In genomic region chr11:12281571-12282478, GRCh38 we compare ENCODE assay signal across 8 cellular contexts.
DNase-seq lines count a peak whose midpoint lies in the region; ATAC-seq, FAIRE-seq and TF ChIP-seq lines count a peak whose summit lies in the region.

No MANE protein-coding gene starts in this region.

- H3K4me3 Mint-ChIP-seq in astrocyte (ENCODE audit: unreplicated experiment): no peak overlapping the region

- H3K4me1 Mint-ChIP-seq in astrocyte (ENCODE audit: low read depth, unreplicated experiment): peaks cover 62% of the 10 kb centered on the region

- FAIRE-seq in A204.1 (lab: Jason Lieb, UNC): peak; percentile 86
- peak; percentile 95 for FAIRE-seq in GM12892 (lab: Jason Lieb, UNC)
- FAIRE-seq in astrocyte (lab: Jason Lieb, UNC): peak; percentile 76

- H3K36me3 ChIP-seq in astrocyte (ENCODE audit: insufficient read depth, low read length): no peaks in the 10 kb centered on the region
- no peaks in the 10 kb centered on the region for H3K36me3 ChIP-seq in gastrocnemius medialis

- H3K4me1 ChIP-seq in astrocyte (ENCODE audit: insufficient read depth, low read length): peaks cover 67% of the 10 kb centered on the region
- H3K4me1 ChIP-seq in gastrocnemius medialis: peaks cover 3 to 4% of the 10 kb centered on the region in 2 donors

- no peaks in the 10 kb centered on the region for H3K9me3 Mint-ChIP-seq in astrocyte (ENCODE audit: unreplicated experiment)

- H3K79me2 ChIP-seq in astrocyte (ENCODE audit: insufficient read depth, low read length): peaks cover 23% of the 10 kb centered on the region

- no peak overlapping the region for H2AFZ ChIP-seq in astrocyte (ENCODE audit: low read depth, low read length)

- H4K20me1 ChIP-seq in astrocyte (ENCODE audit: insufficient read depth, low read length): no peaks in the 10 kb centered on the region

- peak overlapping the region; percentile 76 for H3K4me2 ChIP-seq in astrocyte (ENCODE audit: low read length)

- H3K27me3 Mint-ChIP-seq in astrocyte (ENCODE audit: low read depth, unreplicated experiment): no peaks in the 10 kb centered on the region

- ATAC-seq in gastrocnemius medialis (peak; percentile 73 to 88), GM18519 (IDR thresholded peaks at IDR 0.05; ENCODE audit: low FRiP score, unreplicated experiment) (no peak)

- intact Hi-C loops in gastrocnemius medialis (cut with DNase I; ENCODE audit: low total_unique reads): loop anchor here (1.0 to 10.0 kb wide), 4 partner anchors 45 to 483 kb away; no protein-coding TSS in a partner anchor

- H3K27me3 ChIP-seq in astrocyte (ENCODE audit: insufficient read depth, low read length) (no peaks in the 10 kb centered on the region), gastrocnemius medialis (no peaks in the 10 kb centered on the region)

- H3K4me3 ChIP-seq in astrocyte (ENCODE audit: insufficient read depth, low read depth, low read length) (peak overlapping the region; percentile 9), gastrocnemius medialis (no peak overlapping the region)

- H3K27ac ChIP-seq in astrocyte (ENCODE audit: low read depth, low read length) (peak overlapping the region; percentile 99), gastrocnemius medialis (no peak overlapping the region)

- in situ Hi-C loops in gastrocnemius medialis (cut with MboI; ENCODE audit: low sequenced_read_pairs in 4 of 4): loop anchor here (5.0 to 25.0 kb wide), 5 partner anchors 235 to 495 kb away; no protein-coding TSS in a partner anchor

- H3K36me3 Mint-ChIP-seq in astrocyte (ENCODE audit: low read depth, unreplicated experiment): peaks cover 2% of the 10 kb centered on the region

- peak overlapping the region; percentile 92 for H3K27ac Mint-ChIP-seq in astrocyte (ENCODE audit: unreplicated experiment)

- H3K9me3 ChIP-seq in astrocyte (ENCODE audit: insufficient read depth, low read depth, low read length): no peaks in the 10 kb centered on the region
- no peaks in the 10 kb centered on the region for H3K9me3 ChIP-seq in gastrocnemius medialis

- TF ChIP-seq POLR2A in GM12892 (IDR thresholded peaks at IDR 0.05; ENCODE audit: low read depth, low read length): no peak
- no peak for TF ChIP-seq POLR2A in gastrocnemius medialis (IDR thresholded peaks at IDR 0.05)

- DNase-seq in GM12892 (ENCODE audit: insufficient read length) (peak; percentile 74), NCI-H1048 (lab: John Stamatoyannopoulos, UW) (peak; percentile 60), T-helper 9 cell (peak; percentile 75), astrocyte (ENCODE audit: low read depth) (peak; percentile 63), hepatic stellate cell (ENCODE audit: low spot score) (peak; percentile 89), gastrocnemius medialis (peak; percentile 61 to 74)

- TF ChIP-seq CTCF in astrocyte (IDR thresholded peaks at IDR 0.05; ENCODE audit: insufficient read depth, low read depth, low read length) (peak; percentile 99), gastrocnemius medialis (IDR thresholded peaks at IDR 0.05 in 4 of 5, conservative IDR thresholded peaks at IDR 0.05 in 1 of 5) (peak; percentile 95 to 97 (median 97))

- H3K9ac ChIP-seq in astrocyte (ENCODE audit: low read length): peak overlapping the region; percentile 86
